ENCODE assay signal across 8 cellular contexts in genomic region chr17:7579001-7579838, GRCh38. TPM values are rescaled to one million over a fixed set of nuclear protein-coding genes. Genes with fewer than 3 reads are reported as not detected.
DNase-seq lines count a peak whose midpoint lies in the region; ATAC-seq and TF ChIP-seq lines count a peak whose summit lies in the region.

Gene CD68, plus strand, starts transcription at chr17:7579638. Its CDS starts 40 bp downstream, at chr17:7579678.

- peaks cover 2% of the 10 kb centered on the region for H3K27me3 Mint-ChIP-seq in brain

- H3K9me3 ChIP-seq in HUES48 (ENCODE audit: control insufficient read depth, insufficient read depth, low read length) = no peaks in the 10 kb centered on the region

- H3K4me1 ChIP-seq in HUES48 (ENCODE audit: control insufficient read depth, insufficient read depth, low read length) = peaks cover 20% of the 10 kb centered on the region

- no peaks in the 10 kb centered on the region for H3K27me3 ChIP-seq in HUES48 (ENCODE audit: control insufficient read depth, insufficient read depth, low read length)

- peak within 1 kb of the TSS; percentile 99 for H3K27ac ChIP-seq in 22Rv1
- peak within 1 kb of the TSS; percentile 74 for H3K27ac ChIP-seq in HUES48 (ENCODE audit: low read depth, low read length)

- peak within 1 kb of the TSS; percentile 43 to 86 (median 69) for H3K4me3 Mint-ChIP-seq in brain

- no peak within 1 kb of the TSS for H3K4me3 ChIP-seq in HUES48 (ENCODE audit: low read depth, low read length)

- peak; percentile 67 for ATAC-seq in GM18511 (IDR thresholded peaks at IDR 0.05; ENCODE audit: unreplicated experiment)

- H3K9ac ChIP-seq in HUES48 (ENCODE audit: low read depth, low read length) = no peak within 1 kb of the TSS

- H3K36me3 Mint-ChIP-seq in brain = peaks cover 57% of the 10 kb centered on the region

- peak within 1 kb of the TSS; percentile 93 to 99 (median 98) for H3K27ac Mint-ChIP-seq in brain

- TF ChIP-seq CTCF in 22Rv1 (IDR thresholded peaks at IDR 0.05) (no peak), brain (conservative IDR thresholded peaks at IDR 0.05) (no peak)

- H3K4me1 Mint-ChIP-seq in brain = peaks cover 90% of the 10 kb centered on the region

- peaks cover 0 to 6% (median 0%) of the 10 kb centered on the region in 5 experiments for H3K9me3 Mint-ChIP-seq in brain

- DNase-seq in T-helper 22 cell (ENCODE audit: low read depth) = peak; percentile 25
- DNase-seq in islet precursor cell = peak; percentile 92
- DNase-seq in stimulated activated CD4-positive, alpha-beta T cell treated with anti-CD3 and anti-CD28 coated beads, Interleukin-15, amount 100 ng/mL, for 48 hours (ENCODE audit: low read depth in 2 of 2) = peak; percentile 67 to 74
- DNase-seq in NCI-H1694 (lab: John Stamatoyannopoulos, UW) = no peak

- H3K36me3 ChIP-seq in HUES48 (ENCODE audit: control insufficient read depth, insufficient read depth, low read length) = peaks cover 49% of the 10 kb centered on the region

RNA-seq across cellular contexts. Expression of gene CD68, which starts in this region (rescaled TPM):
- 23.2 TPM for polyA plus RNA-seq in brain (ENCODE audit: insufficient read depth, low read depth, low replicate concordance)
